ENCODE assay signal across 8 cellular contexts in the genomic region with DNA sequence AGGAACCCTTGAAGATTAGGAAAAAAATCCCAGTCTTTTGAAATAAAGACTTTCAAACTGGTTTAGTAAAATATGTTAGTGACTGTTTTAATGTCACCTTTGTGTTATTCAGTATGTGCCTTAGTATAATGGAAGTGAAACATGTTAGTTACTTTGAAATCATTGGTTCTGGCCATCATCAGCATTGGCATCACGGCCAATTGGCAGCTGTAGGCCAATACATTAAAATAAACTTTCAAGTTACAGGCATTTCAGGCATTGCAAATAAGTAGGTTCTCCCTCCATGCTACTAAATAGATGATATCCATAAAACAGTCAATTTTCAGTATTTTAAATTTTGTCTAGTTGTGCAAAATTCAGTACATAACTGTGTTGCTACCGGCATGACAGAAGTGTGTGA. TPM values are rescaled to one million over a fixed set of nuclear protein-coding genes. Genes with fewer than 3 reads are reported as not detected.
A peak's percentile ranks its signal among the peaks of the same experiment; 100 is the strongest.
DNase-seq lines count a peak whose midpoint lies in the region; ATAC-seq and TF ChIP-seq lines count a peak whose summit lies in the region.

No MANE protein-coding gene starts in this region.

- H2BK120ac ChIP-seq in trophoblast cell (ENCODE audit: insufficient read depth, low read length, poor library complexity), result no peak overlapping the region

- H3K9me3 Mint-ChIP-seq in endothelial cell (ENCODE audit: unreplicated experiment), result no peaks in the 10 kb centered on the region

- H3K36me3 Mint-ChIP-seq in endothelial cell (ENCODE audit: low read depth, unreplicated experiment), result no peaks in the 10 kb centered on the region

- H4K12ac ChIP-seq in trophoblast cell (ENCODE audit: low read depth, low read length), result no peak overlapping the region

- DNase-seq in DND-41 (no peak), RPMI8226 (peak; percentile 38), endothelial cell (ENCODE audit: low spot score) (no peak), trophoblast cell (no peak), NCI-H526 (lab: John Stamatoyannopoulos, UW) (no peak), D341Med (ENCODE audit: low spot score) (no peak), kidney tubule cell (ENCODE audit: low spot score) (no peak)
- DNase-seq in effector CD4-positive, alpha-beta T cell, result no peak

- H4K20me1 ChIP-seq in DND-41 (ENCODE audit: insufficient read depth, low read length), result peaks cover 13% of the 10 kb centered on the region; the same call in 1 of the 2 replicates

- peak overlapping the region; percentile 99 for H3K9ac ChIP-seq in DND-41 (ENCODE audit: low read depth, low read length)
- no peak overlapping the region for H3K9ac ChIP-seq in trophoblast cell (ENCODE audit: low read length)

- no peak overlapping the region for H3K4ac ChIP-seq in trophoblast cell (ENCODE audit: low read depth, low read length)

- H3K27ac Mint-ChIP-seq in endothelial cell (ENCODE audit: unreplicated experiment), result peak overlapping the region; percentile 3

- H3K79me1 ChIP-seq in trophoblast cell (ENCODE audit: low read length), result peaks cover 17% of the 10 kb centered on the region

- peaks cover 75% of the 10 kb centered on the region for H3K4me1 ChIP-seq in DND-41 (ENCODE audit: insufficient read depth, low read length)
- no peaks in the 10 kb centered on the region for H3K4me1 ChIP-seq in trophoblast cell (ENCODE audit: control insufficient read depth in 1 of 2, insufficient read depth in 2 of 2, low read length in 2 of 2)

- peak overlapping the region; percentile 85 for H3K4me3 Mint-ChIP-seq in endothelial cell (ENCODE audit: unreplicated experiment)

- no peak for ATAC-seq in DND-41 (ENCODE audit: insufficient read depth, low read depth)

- no peaks in the 10 kb centered on the region for H3K9me3 ChIP-seq in DND-41 (ENCODE audit: insufficient read depth, low read length, severe bottlenecking)
- no peaks in the 10 kb centered on the region for H3K9me3 ChIP-seq in trophoblast cell (ENCODE audit: insufficient read depth, low read depth, low read length)

- H2BK5ac ChIP-seq in trophoblast cell (ENCODE audit: low read depth, low read length, poor library complexity), result no peak overlapping the region

- H3K4me2 ChIP-seq in DND-41 (ENCODE audit: insufficient read depth, low read length), result peak overlapping the region; percentile 79
- H3K4me2 ChIP-seq in trophoblast cell (ENCODE audit: low read length), result peak overlapping the region; percentile 65

- H2BK12ac ChIP-seq in trophoblast cell (ENCODE audit: low read length), result no peak overlapping the region

- no peak overlapping the region for H4K8ac ChIP-seq in trophoblast cell (ENCODE audit: low read depth, low read length)

- H3K27ac ChIP-seq in DND-41 (ENCODE audit: low read length), result peak overlapping the region; percentile 93
- no peak overlapping the region for H3K27ac ChIP-seq in trophoblast cell (ENCODE audit: low read depth, low read length)

- H2AFZ ChIP-seq in DND-41 (ENCODE audit: low read depth, low read length) (peak overlapping the region; percentile 76; the same call in 1 of the 2 replicates), trophoblast cell (ENCODE audit: insufficient read depth, low read length, poor library complexity) (no peak overlapping the region)

- peak overlapping the region; percentile 96 to 97; a peak in 3 of 4 replicates for H3K4me3 ChIP-seq in DND-41 (ENCODE audit: low read depth in 1 of 2, low read length in 2 of 2)
- H3K4me3 ChIP-seq in trophoblast cell (ENCODE audit: low read depth, low read length), result no peak overlapping the region

- TF ChIP-seq CTCF in DND-41 (IDR thresholded peaks at IDR 0.05; ENCODE audit: borderline replicate concordance, extremely low read depth, low read length, poor library complexity, severe bottlenecking), result no peak
- no peak for TF ChIP-seq CTCF in endothelial cell (IDR thresholded peaks at IDR 0.05; ENCODE audit: unreplicated experiment)

- H3K27me3 Mint-ChIP-seq in endothelial cell (ENCODE audit: unreplicated experiment), result peaks cover 10% of the 10 kb centered on the region

- no CpG with 5 or more reads among the region's 2 CpGs for WGBS in trophoblast cell (ENCODE audit: extremely low coverage, insufficient coverage, insufficient read length)

- H3K14ac ChIP-seq in trophoblast cell (ENCODE audit: low read length), result no peak overlapping the region

- no peaks in the 10 kb centered on the region; the same call in 1 of the 2 replicates for H3K36me3 ChIP-seq in DND-41 (ENCODE audit: insufficient read depth, low read length)
- no peaks in the 10 kb centered on the region for H3K36me3 ChIP-seq in trophoblast cell (ENCODE audit: control insufficient read depth in 1 of 2, insufficient read depth in 2 of 2, low read length in 2 of 2)

- no peak overlapping the region for H4K91ac ChIP-seq in trophoblast cell (ENCODE audit: low read depth, low read length)

- no peaks in the 10 kb centered on the region for H3K27me3 ChIP-seq in DND-41 (ENCODE audit: insufficient read depth, low read length, poor library complexity)
- H3K27me3 ChIP-seq in trophoblast cell (ENCODE audit: insufficient read depth, low read length), result no peaks in the 10 kb centered on the region

- no peak overlapping the region for H3K23ac ChIP-seq in trophoblast cell (ENCODE audit: low read length)

- H3K18ac ChIP-seq in trophoblast cell (ENCODE audit: low read length), result no peak overlapping the region

- H3K4me1 Mint-ChIP-seq in endothelial cell (ENCODE audit: unreplicated experiment), result peaks cover 21% of the 10 kb centered on the region

- H3K79me2 ChIP-seq in DND-41 (ENCODE audit: insufficient read depth, low read length), result peaks cover 88% of the 10 kb centered on the region
- H3K79me2 ChIP-seq in trophoblast cell (ENCODE audit: control insufficient read depth, insufficient read depth, low read length, poor library complexity), result peaks cover 10% of the 10 kb centered on the region

- H2AK5ac ChIP-seq in trophoblast cell (ENCODE audit: low read length), result no peak overlapping the region

RNA-seq across cellular contexts. Expression of a gene that starts 4.5 kb away (rescaled TPM):
- 33.2 TPM for total RNA-seq in endothelial cell (ENCODE audit: unreplicated experiment)
- polyA plus RNA-seq in trophoblast cell (2013), result 18.6 and 19.5 TPM in 2 replicates

RNA-seq across cellular contexts. Expression of a gene that starts 4.6 kb away (rescaled TPM):
- 5.1 TPM for total RNA-seq in endothelial cell (ENCODE audit: unreplicated experiment)
- polyA plus RNA-seq in trophoblast cell (2013), result 1.5 and 1.7 TPM in 2 replicates
